ENCODE assay signal across 17 cellular contexts in the genomic region with DNA sequence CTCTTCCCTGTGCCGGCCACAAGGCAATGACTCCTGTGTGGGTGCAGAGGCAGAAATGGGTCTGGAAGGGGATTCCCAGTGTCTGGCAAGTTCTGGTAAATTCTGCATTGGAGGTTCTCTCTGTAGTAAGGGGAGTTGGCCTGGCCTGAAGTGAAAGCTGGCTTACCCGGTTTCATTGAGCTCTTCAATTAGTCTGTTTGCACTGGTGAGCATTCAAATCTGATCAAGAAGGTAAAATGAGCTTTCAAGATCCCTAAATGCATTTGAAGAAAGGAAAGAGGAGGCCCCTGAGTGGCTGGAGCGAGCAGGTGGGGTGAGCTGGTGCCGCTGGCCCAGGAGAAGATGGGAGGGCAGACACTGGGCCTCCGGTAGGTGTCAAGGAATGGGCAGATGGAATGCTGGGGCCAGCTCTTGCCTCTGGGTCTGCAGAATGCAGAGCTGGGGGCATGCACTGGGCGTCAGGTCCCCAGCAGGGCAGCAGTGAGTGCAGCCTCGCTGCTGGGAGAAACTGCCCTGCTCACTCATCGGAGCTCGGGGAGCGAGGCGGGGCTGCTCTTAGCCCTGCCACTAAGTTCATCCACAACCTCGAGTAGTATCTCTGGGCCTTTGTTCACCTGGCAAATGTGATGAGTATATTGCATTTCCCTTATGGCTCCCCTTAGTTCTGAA. TPM values are rescaled to one million over a fixed set of nuclear protein-coding genes. Genes with fewer than 3 reads are reported as not detected.
DNase-seq lines count a peak whose midpoint lies in the region; ATAC-seq and TF ChIP-seq lines count a peak whose summit lies in the region.
"Had no signal": no experiment of that assay in that cellular context is flagged by ENCODE, and none has a peak within 500 bp of the region (broad histone marks: within the 10 kb centered on the region; RNA-seq: fewer than 3 reads in every experiment).

No MANE protein-coding gene starts in this region.

- H3K27ac ChIP-seq in CD8-positive, alpha-beta memory T cell (ENCODE audit: low read depth, low read length) = no peak overlapping the region
- H3K27ac ChIP-seq in neutrophil = peak overlapping the region; percentile 87
- H3K27ac ChIP-seq: adrenal gland, breast epithelium, ovary had no signal

- no peak overlapping the region for H3K4me3 Mint-ChIP-seq in activated CD4-positive, alpha-beta memory T cell treated with anti-CD3 and anti-CD28 coated beads, Interleukin-2, amount 10 ng/mL, durations not matched to agents 7 days and 5 days
- no peak overlapping the region for H3K4me3 Mint-ChIP-seq in activated CD4-positive, alpha-beta memory T cell treated with anti-CD3 and anti-CD28 coated beads for 36 hours
- H3K4me3 Mint-ChIP-seq in CD8-positive, alpha-beta memory T cell = no peak overlapping the region
- no peak overlapping the region for H3K4me3 Mint-ChIP-seq in chondrocyte (ENCODE audit: unreplicated experiment)

- no peak overlapping the region for H3K4me3 ChIP-seq in CD8-positive, alpha-beta memory T cell (ENCODE audit: low read length)
- no peak overlapping the region for H3K4me3 ChIP-seq in neutrophil (ENCODE audit: low read depth in 1 of 2, low read length in 1 of 2)
- H3K4me3 ChIP-seq: adrenal gland, breast epithelium, HAP-1, ovary had no signal

- peak overlapping the region; percentile 44 for H3K27ac Mint-ChIP-seq in activated CD4-positive, alpha-beta memory T cell treated with anti-CD3 and anti-CD28 coated beads, Interleukin-2, amount 10 ng/mL, durations not matched to agents 7 days and 5 days
- H3K27ac Mint-ChIP-seq in activated CD4-positive, alpha-beta memory T cell treated with anti-CD3 and anti-CD28 coated beads for 36 hours = no peak overlapping the region
- peak overlapping the region in 7 of 8 donors; percentile 57 to 95 (median 77) for H3K27ac Mint-ChIP-seq in CD8-positive, alpha-beta memory T cell
- H3K27ac Mint-ChIP-seq in chondrocyte (ENCODE audit: unreplicated experiment) = no peak overlapping the region
- H3K27ac Mint-ChIP-seq in activated naive CD4-positive, alpha-beta T cell treated with anti-CD3 and anti-CD28 coated beads, Interleukin-2, amount 50 U/mL, for 72 hours = peak overlapping the region in 1 of 2 donors; percentile 13

- peaks cover 16% of the 10 kb centered on the region for H3K4me1 ChIP-seq in CD8-positive, alpha-beta memory T cell (ENCODE audit: insufficient read depth, low read length)
- H3K4me1 ChIP-seq in neutrophil (ENCODE audit: control insufficient read depth in 1 of 2, insufficient read depth in 1 of 2, low read depth in 1 of 2, low read length in 1 of 2) = peaks cover 27 to 51% of the 10 kb centered on the region in 2 experiments
- H3K4me1 ChIP-seq: breast epithelium, HAP-1 had no signal

- TF ChIP-seq CTCF in chondrocyte (IDR thresholded peaks at IDR 0.05) (no peak), neutrophil (IDR thresholded peaks at IDR 0.05) (no peak)

- H3K36me3 Mint-ChIP-seq in activated CD4-positive, alpha-beta memory T cell treated with anti-CD3 and anti-CD28 coated beads, Interleukin-2, amount 10 ng/mL, durations not matched to agents 7 days and 5 days (ENCODE audit: low read depth) = peaks cover 81% of the 10 kb centered on the region
- H3K36me3 Mint-ChIP-seq in activated CD4-positive, alpha-beta memory T cell treated with anti-CD3 and anti-CD28 coated beads for 36 hours = peaks cover 25% of the 10 kb centered on the region
- peaks cover 4 to 60% (median 14%) of the 10 kb centered on the region in 3 donors for H3K36me3 Mint-ChIP-seq in CD8-positive, alpha-beta memory T cell
- H3K36me3 Mint-ChIP-seq in chondrocyte (ENCODE audit: low read depth) = no peaks in the 10 kb centered on the region
- no peaks in the 10 kb centered on the region for H3K36me3 Mint-ChIP-seq in activated naive CD4-positive, alpha-beta T cell treated with anti-CD3 and anti-CD28 coated beads, Interleukin-2, amount 50 U/mL, for 72 hours

- H3K27me3 Mint-ChIP-seq in activated CD4-positive, alpha-beta memory T cell treated with anti-CD3 and anti-CD28 coated beads, Interleukin-2, amount 10 ng/mL, durations not matched to agents 7 days and 5 days = no peaks in the 10 kb centered on the region
- no peaks in the 10 kb centered on the region for H3K27me3 Mint-ChIP-seq in activated CD4-positive, alpha-beta memory T cell treated with anti-CD3 and anti-CD28 coated beads for 36 hours
- no peaks in the 10 kb centered on the region for H3K27me3 Mint-ChIP-seq in CD8-positive, alpha-beta memory T cell
- peaks cover 3% of the 10 kb centered on the region for H3K27me3 Mint-ChIP-seq in chondrocyte (ENCODE audit: low read depth)

- H3K9me3 ChIP-seq in CD8-positive, alpha-beta memory T cell (ENCODE audit: low read length) = no peaks in the 10 kb centered on the region
- no peaks in the 10 kb centered on the region for H3K9me3 ChIP-seq in neutrophil
- H3K9me3 ChIP-seq: adrenal gland, breast epithelium, HAP-1, ovary had no signal

- H3K9me3 Mint-ChIP-seq in activated CD4-positive, alpha-beta memory T cell treated with anti-CD3 and anti-CD28 coated beads, Interleukin-2, amount 10 ng/mL, durations not matched to agents 7 days and 5 days = no peaks in the 10 kb centered on the region
- no peaks in the 10 kb centered on the region for H3K9me3 Mint-ChIP-seq in activated CD4-positive, alpha-beta memory T cell treated with anti-CD3 and anti-CD28 coated beads for 36 hours
- no peaks in the 10 kb centered on the region for H3K9me3 Mint-ChIP-seq in CD8-positive, alpha-beta memory T cell
- no peaks in the 10 kb centered on the region for H3K9me3 Mint-ChIP-seq in chondrocyte (ENCODE audit: low read depth)
- H3K9me3 Mint-ChIP-seq in activated naive CD4-positive, alpha-beta T cell treated with anti-CD3 and anti-CD28 coated beads, Interleukin-2, amount 50 U/mL, for 72 hours = no peaks in the 10 kb centered on the region

- intact Hi-C loops in activated CD4-positive, alpha-beta memory T cell treated with anti-CD3 and anti-CD28 coated beads for 36 hours (cut with micrococcal nuclease) = no loop called here

- H3K4me1 Mint-ChIP-seq in activated CD4-positive, alpha-beta memory T cell treated with anti-CD3 and anti-CD28 coated beads, Interleukin-2, amount 10 ng/mL, durations not matched to agents 7 days and 5 days = peaks cover 44% of the 10 kb centered on the region
- peaks cover 34% of the 10 kb centered on the region for H3K4me1 Mint-ChIP-seq in activated CD4-positive, alpha-beta memory T cell treated with anti-CD3 and anti-CD28 coated beads for 36 hours (ENCODE audit: low read depth)
- H3K4me1 Mint-ChIP-seq in CD8-positive, alpha-beta memory T cell = peaks cover 27 to 42% (median 42%) of the 10 kb centered on the region in 3 donors
- H3K4me1 Mint-ChIP-seq in chondrocyte (ENCODE audit: low read depth) = peaks cover 20% of the 10 kb centered on the region

- POLR2A ChIA-PET in activated CD4-positive, alpha-beta memory T cell treated with anti-CD3 and anti-CD28 coated beads, Interleukin-2, amount 10 ng/mL, durations not matched to agents 7 days and 5 days (lab: Charles Lee) = interaction anchor here (1.2 to 1.5 kb wide), 2 partner anchors 10 to 21 kb away, joined by 3 to 4 read pairs; no protein-coding TSS in a partner anchor
- POLR2A ChIA-PET in activated CD4-positive, alpha-beta memory T cell treated with anti-CD3 and anti-CD28 coated beads for 36 hours (lab: Charles Lee) = no interaction called here
- POLR2A ChIA-PET in CD8-positive, alpha-beta memory T cell (lab: Charles Lee) = no interaction called here

- CTCF ChIA-PET in activated CD4-positive, alpha-beta memory T cell treated with anti-CD3 and anti-CD28 coated beads, Interleukin-2, amount 10 ng/mL, durations not matched to agents 7 days and 5 days (lab: Charles Lee) = interaction anchor here (0.5 to 1.9 kb wide), 4 partner anchors 21 to 105 kb away, joined by 3 to 5 read pairs (median 4); no protein-coding TSS in a partner anchor
- CTCF ChIA-PET in activated CD4-positive, alpha-beta memory T cell treated with anti-CD3 and anti-CD28 coated beads for 36 hours (lab: Charles Lee) = interaction anchor here (0.7 to 2.1 kb wide), 3 partner anchors 32 to 125 kb away, joined by 3 to 11 read pairs (median 3); no protein-coding TSS in a partner anchor
- CTCF ChIA-PET in CD8-positive, alpha-beta memory T cell (lab: Charles Lee) = interaction anchor here (1.6 kb wide), 1 partner anchor 44 kb away, joined by 6 read pairs; no protein-coding TSS in a partner anchor

- no peak for DNase-seq in activated CD4-positive, alpha-beta memory T cell treated with anti-CD3 and anti-CD28 coated beads, Interleukin-2, amount 10 ng/mL, durations not matched to agents 7 days and 5 days
- no peak for DNase-seq in activated CD4-positive, alpha-beta memory T cell treated with anti-CD3 and anti-CD28 coated beads for 36 hours
- peak in 1 of 5 donors; percentile 17 for DNase-seq in CD8-positive, alpha-beta memory T cell
- peak; percentile 52 for DNase-seq in chondrocyte (ENCODE audit: low spot score)
- no peak for DNase-seq in activated effector memory CD4-positive, alpha-beta T cell treated with Interleukin-2 at 50 U/mL for 16 hours
- no peak for DNase-seq in NOMO-1 treated with DMSO at 0.1 percent for 48 hours (lab: John Stamatoyannopoulos, UW; ENCODE audit: unreplicated experiment)
- DNase-seq in activated naive CD4-positive, alpha-beta T cell treated with anti-CD3 and anti-CD28 coated beads, Interleukin-2, amount 50 U/mL, for 72 hours (ENCODE audit: low spot score in 2 of 2) = no peak
- DNase-seq: activated CD8-positive, alpha-beta memory T cell treated with anti-CD3 and anti-CD28 coated beads for 24 hours; activated effector memory CD4-positive, alpha-beta T cell treated with anti-CD3 and anti-CD28 coated beads, Interleukin-2, amount 50 U/mL, for 16 hours; adrenal gland; C1 segment of cervical spinal cord; NCI-H526 treated with DMSO at 0.1 percent for 48 hours; ovary; right cardiac atrium had no signal

- ATAC-seq in activated naive CD4-positive, alpha-beta T cell treated with anti-CD3 and anti-CD28 coated beads, Interleukin-2, amount 50 U/mL, for 72 hours = no peak
- ATAC-seq: right cardiac atrium had no signal

- no peaks in the 10 kb centered on the region for H3K27me3 ChIP-seq in CD8-positive, alpha-beta memory T cell (ENCODE audit: insufficient read depth, low read length, poor library complexity, severe bottlenecking)
- H3K27me3 ChIP-seq in neutrophil = no peaks in the 10 kb centered on the region
- H3K27me3 ChIP-seq: adrenal gland, breast epithelium, ovary had no signal

- H3K36me3 ChIP-seq in CD8-positive, alpha-beta memory T cell (ENCODE audit: insufficient read depth, low read length) = peaks cover 15% of the 10 kb centered on the region
- H3K36me3 ChIP-seq in neutrophil = peaks cover 26% of the 10 kb centered on the region
- H3K36me3 ChIP-seq: adrenal gland, breast epithelium, HAP-1, ovary had no signal

RNA-seq across cellular contexts. Expression of a gene that starts 13.8 kb away (rescaled TPM):
- total RNA-seq in activated CD4-positive, alpha-beta memory T cell treated with anti-CD3 and anti-CD28 coated beads, Interleukin-2, amount 10 ng/mL, durations not matched to agents 7 days and 5 days = 10 to 100 TPM; 50.1 to 52.8 TPM
- 10 to 100 TPM; 24.5 to 25.3 TPM for total RNA-seq in activated CD4-positive, alpha-beta memory T cell treated with anti-CD3 and anti-CD28 coated beads for 36 hours
- total RNA-seq in CD8-positive, alpha-beta memory T cell = 10 to 100 TPM; 15.6 to 17.0 TPM
- 3.5 TPM for polyA plus RNA-seq in CD8-positive, alpha-beta memory T cell
- total RNA-seq in chondrocyte = 0.38 to 0.50 TPM in 2 of 3 replicates, not detected in the other
- total RNA-seq in activated naive CD4-positive, alpha-beta T cell treated with anti-CD3 and anti-CD28 coated beads, Interleukin-2, amount 50 U/mL, for 72 hours = 10 to 100 TPM; 17.2 to 27.7 TPM

RNA-seq across cellular contexts. Expression of a gene that starts 58.8 kb away (rescaled TPM):
- total RNA-seq in activated CD4-positive, alpha-beta memory T cell treated with anti-CD3 and anti-CD28 coated beads, Interleukin-2, amount 10 ng/mL, durations not matched to agents 7 days and 5 days = 1 to 10 TPM; 5.3 to 5.5 TPM
- total RNA-seq in activated CD4-positive, alpha-beta memory T cell treated with anti-CD3 and anti-CD28 coated beads for 36 hours = 1 to 10 TPM; 6.5 to 6.6 TPM
- total RNA-seq in CD8-positive, alpha-beta memory T cell = 1 to 10 TPM; 7.3 to 7.4 TPM
- polyA plus RNA-seq in CD8-positive, alpha-beta memory T cell = 7.4 TPM
- total RNA-seq in chondrocyte = 2.1 to 2.8 TPM (median 2.5 TPM) in 3 replicates
- 1 to 10 TPM; 2.0 to 5.5 TPM for total RNA-seq in activated naive CD4-positive, alpha-beta T cell treated with anti-CD3 and anti-CD28 coated beads, Interleukin-2, amount 50 U/mL, for 72 hours

RNA-seq across cellular contexts. Expression of a gene that starts 58.9 kb away (rescaled TPM):
- 10 to 100 TPM; 47.2 to 50.0 TPM for total RNA-seq in activated CD4-positive, alpha-beta memory T cell treated with anti-CD3 and anti-CD28 coated beads, Interleukin-2, amount 10 ng/mL, durations not matched to agents 7 days and 5 days
- total RNA-seq in activated CD4-positive, alpha-beta memory T cell treated with anti-CD3 and anti-CD28 coated beads for 36 hours = 10 to 100 TPM; 47.5 to 49.2 TPM
- 10 to 100 TPM; 49.0 to 50.5 TPM for total RNA-seq in CD8-positive, alpha-beta memory T cell
- polyA plus RNA-seq in CD8-positive, alpha-beta memory T cell = 38.7 TPM
- total RNA-seq in chondrocyte = 27.2 to 31.2 TPM (median 30.8 TPM) in 3 replicates
- total RNA-seq in activated naive CD4-positive, alpha-beta T cell treated with anti-CD3 and anti-CD28 coated beads, Interleukin-2, amount 50 U/mL, for 72 hours = 10 to 100 TPM; 38.0 to 46.1 TPM

Comparison
In these comparisons a context has a peak if more than half of its experiments do, and no peak if none do; other contexts are left out.
1. H3K27ac Mint-ChIP-seq: peak in activated CD4-positive, alpha-beta memory T cell treated with anti-CD3 and anti-CD28 coated beads, Interleukin-2, amount 10 ng/mL, durations not matched to agents 7 days and 5 days (single experiment) and CD8-positive, alpha-beta memory T cell (7 of 8); none in activated CD4-positive, alpha-beta memory T cell treated with anti-CD3 and anti-CD28 coated beads for 36 hours (single experiment) and chondrocyte (single experiment).
2. RNA of a gene that starts 13.8 kb away (total RNA-seq): 50.1 to 52.8 TPM in activated CD4-positive, alpha-beta memory T cell treated with anti-CD3 and anti-CD28 coated beads, Interleukin-2, amount 10 ng/mL, durations not matched to agents 7 days and 5 days, 17.2 to 27.7 TPM in activated naive CD4-positive, alpha-beta T cell treated with anti-CD3 and anti-CD28 coated beads, Interleukin-2, amount 50 U/mL, for 72 hours, 24.5 to 25.3 TPM in activated CD4-positive, alpha-beta memory T cell treated with anti-CD3 and anti-CD28 coated beads for 36 hours and 15.6 to 17.0 TPM in CD8-positive, alpha-beta memory T cell; 0.38 to 0.50 TPM in chondrocyte; every median in the first group is over 10 times any median in the second.